19 cellular contexts compared by ENCODE assay signal in genomic region chrX:13808293-13808692, GRCh38. TPM values are rescaled to one million over a fixed set of nuclear protein-coding genes. Genes with fewer than 3 reads are reported as not detected.
DNase-seq lines count a peak whose midpoint lies in the region; ATAC-seq and TF ChIP-seq lines count a peak whose summit lies in the region.
"Had no signal": no experiment of that assay in that cellular context is flagged by ENCODE, and none has a peak within 500 bp of the region (broad histone marks: within the 10 kb centered on the region; RNA-seq: fewer than 3 reads in every experiment).

No MANE protein-coding gene starts in this region.

- no peaks in the 10 kb centered on the region for H3K36me3 ChIP-seq in mucosa of descending colon (ENCODE audit: low read depth)

- H3K27ac Mint-ChIP-seq in Calu3 (ENCODE audit: unreplicated experiment) = no peak overlapping the region
- H3K27ac Mint-ChIP-seq: CD14-positive monocyte; T-helper 2 cell treated with Interferon-gamma antibody and Interleukin-4, amounts not matched to agents 5 μg/mL and 100 μg/mL, for 36 hours had no signal

- H3K4me1 ChIP-seq in mucosa of descending colon (ENCODE audit: low read depth) = no peaks in the 10 kb centered on the region

- no peak overlapping the region for H3K4me3 Mint-ChIP-seq in Calu3 (ENCODE audit: low read depth, unreplicated experiment)
- H3K4me3 Mint-ChIP-seq: CD14-positive monocyte; T-helper 2 cell treated with Interferon-gamma antibody and Interleukin-4, amounts not matched to agents 5 μg/mL and 100 μg/mL, for 36 hours had no signal

- H3K9me3 Mint-ChIP-seq in Calu3 (ENCODE audit: low read depth, unreplicated experiment) = no peaks in the 10 kb centered on the region
- H3K9me3 Mint-ChIP-seq: T-helper 2 cell treated with Interferon-gamma antibody and Interleukin-4, amounts not matched to agents 5 μg/mL and 100 μg/mL, for 36 hours had no signal

- intact Hi-C loops in Calu3 (cut with micrococcal nuclease; ENCODE audit: unreplicated experiment) = no loop called here
- intact Hi-C loops in mucosa of descending colon (cut with DNase I, micrococcal nuclease) = no loop called here

- no peak for ATAC-seq in activated CD4-positive, CD25-positive, alpha-beta regulatory T cell treated with anti-CD3 and anti-CD28 coated beads, Interleukin-2, amount 50 U/mL, for 24 hours
- no peak for ATAC-seq in mucosa of descending colon
- ATAC-seq: GM12878, Right ventricle myocardium inferior had no signal

- no peaks in the 10 kb centered on the region for H3K27me3 Mint-ChIP-seq in Calu3 (ENCODE audit: unreplicated experiment)

- no TSS peak for BruUV-seq in Calu3 (replicated peaks; lab: Mats Ljungman, UMichigan)

- CTCF ChIA-PET in Calu3 (lab: Charles Lee) = no interaction called here

- H3K4me3 ChIP-seq in mucosa of descending colon = no peak overlapping the region
- H3K4me3 ChIP-seq: GM12878 had no signal

- H3K36me3 Mint-ChIP-seq in Calu3 (ENCODE audit: insufficient read depth, unreplicated experiment) = no peaks in the 10 kb centered on the region
- H3K36me3 Mint-ChIP-seq: CD14-positive monocyte had no signal

- no peaks in the 10 kb centered on the region for H3K4me1 Mint-ChIP-seq in Calu3 (ENCODE audit: low read depth, unreplicated experiment)
- H3K4me1 Mint-ChIP-seq: CD14-positive monocyte had no signal

- H3K9me3 ChIP-seq in mucosa of descending colon = no peaks in the 10 kb centered on the region

- peak; percentile 68 for DNase-seq in DMS 273 treated with DMSO at 0.1 percent for 48 hours (lab: John Stamatoyannopoulos, UW)
- DNase-seq in NCI-H1105 (lab: John Stamatoyannopoulos, UW) = peak; percentile 49
- DNase-seq in NCI-H524 treated with DMSO at 0.1 percent for 48 hours (lab: John Stamatoyannopoulos, UW) = peak; percentile 84
- peak; percentile 0 for DNase-seq in fibroblast of peridontal ligament (ENCODE audit: extremely low read depth)
- DNase-seq in Calu3 = no peak
- no peak for DNase-seq in OCI-M2 (lab: John Stamatoyannopoulos, UW; ENCODE audit: unreplicated experiment)
- no peak for DNase-seq in mucosa of descending colon
- DNase-seq: ACHN; AML-193; DMS53; NCI-H2029; NCI-H226; NCI-H526; NK-92 treated with Interleukin-12 subunit alpha and Interleukin-12 subunit beta, amount 100 ng/mL, for 24 hours had no signal

- TF ChIP-seq CTCF in Calu3 (IDR thresholded peaks at IDR 0.05; ENCODE audit: unreplicated experiment) (no peak), mucosa of descending colon (IDR thresholded peaks at IDR 0.05) (no peak)

RNA-seq across cellular contexts. Expression of gene GPM6B, which starts 8.6 kb away (rescaled TPM):
- total RNA-seq in Calu3 (2022) (2.3 and 4.3 TPM in 2 replicates), mucosa of descending colon (10 to 100 TPM in 1 of 3 donors, 1 to 10 TPM in 2; 1.3 to 34.1 (median 4.4) TPM)

Comparison
In these comparisons a context has a peak if more than half of its experiments do, and no peak if none do; other contexts are left out.
1. DNase-seq: peak in DMS 273 treated with DMSO at 0.1 percent for 48 hours (single experiment), NCI-H1105 (single experiment), NCI-H524 treated with DMSO at 0.1 percent for 48 hours (single experiment) and fibroblast of peridontal ligament (single experiment); none in Calu3 (single experiment), OCI-M2 (single experiment) and mucosa of descending colon (0 of 3).